In the genomic region with DNA sequence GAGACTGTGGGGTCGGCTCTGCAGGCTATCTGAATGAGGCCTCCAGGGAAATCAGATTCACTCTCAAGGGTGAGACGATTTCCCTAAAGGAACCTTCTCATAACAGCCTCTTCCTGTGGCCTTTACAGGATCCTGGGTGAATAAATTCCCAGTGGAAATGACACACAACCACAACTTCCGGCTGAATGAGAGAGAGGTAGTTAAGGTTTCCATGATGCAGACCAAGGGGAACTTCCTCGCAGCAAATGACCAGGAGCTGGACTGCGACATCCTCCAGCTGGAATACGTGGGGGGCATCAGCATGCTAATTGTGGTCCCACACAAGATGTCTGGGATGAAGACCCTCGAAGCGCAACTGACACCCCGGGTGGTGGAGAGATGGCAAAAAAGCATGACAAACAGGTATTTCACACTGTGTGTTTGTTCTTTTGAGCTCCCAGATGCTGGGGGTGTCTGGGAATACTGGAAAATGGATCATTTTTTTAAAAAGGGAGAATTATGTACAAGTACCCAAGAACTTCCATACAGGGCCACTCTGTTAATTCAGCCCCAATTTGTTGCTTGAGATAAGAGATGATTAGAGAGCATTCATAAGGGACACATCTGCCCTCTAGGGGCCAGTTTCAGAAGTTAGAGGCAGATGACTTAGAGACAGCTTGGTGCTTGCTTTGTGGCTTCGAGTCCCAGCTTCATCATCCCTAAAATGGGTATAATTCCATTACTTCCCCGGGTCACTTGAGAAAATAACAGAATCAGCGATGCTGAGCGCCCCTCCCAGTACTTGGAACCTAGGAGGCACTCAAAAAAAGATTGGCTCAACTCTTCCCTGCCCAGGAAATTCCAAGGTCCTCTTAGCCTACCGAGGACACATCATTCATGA, we compare ENCODE assay signal across 8 cellular contexts. TPM values are rescaled to one million over a fixed set of nuclear protein-coding genes. Genes with fewer than 3 reads are reported as not detected.
DNase-seq lines count a peak whose midpoint lies in the region; ATAC-seq, FAIRE-seq and TF ChIP-seq lines count a peak whose summit lies in the region.

No MANE protein-coding gene starts in this region.

- H3K4me1 ChIP-seq in DOHH2 (ENCODE audit: control insufficient read depth, low read length), result no peaks in the 10 kb centered on the region
- H3K4me1 ChIP-seq in astrocyte (ENCODE audit: insufficient read depth, low read length), result peaks cover 28% of the 10 kb centered on the region

- no peaks in the 10 kb centered on the region for H3K9me3 Mint-ChIP-seq in astrocyte (ENCODE audit: unreplicated experiment)

- no peak overlapping the region for H3K27ac Mint-ChIP-seq in astrocyte (ENCODE audit: unreplicated experiment)

- H3F3A ChIP-seq in DOHH2 (ENCODE audit: control insufficient read depth, insufficient read depth), result no peaks in the 10 kb centered on the region

- H3K79me2 ChIP-seq in DOHH2 (ENCODE audit: control insufficient read depth, low read length) (no peaks in the 10 kb centered on the region), astrocyte (ENCODE audit: insufficient read depth, low read length) (no peaks in the 10 kb centered on the region)

- no peaks in the 10 kb centered on the region for H3K27me3 ChIP-seq in DOHH2 (ENCODE audit: control insufficient read depth, low read length)
- no peaks in the 10 kb centered on the region for H3K27me3 ChIP-seq in astrocyte (ENCODE audit: insufficient read depth, low read length)

- no peaks in the 10 kb centered on the region for H3K27me3 Mint-ChIP-seq in astrocyte (ENCODE audit: low read depth, unreplicated experiment)

- peak; percentile 23 for FAIRE-seq in astrocyte (lab: Jason Lieb, UNC)

- DNase-seq in HT-29 (ENCODE audit: low spot score) (peak; percentile 79), SHP77 treated with DMSO at 0.1 percent for 48 hours (lab: John Stamatoyannopoulos, UW) (peak; percentile 21), astrocyte (ENCODE audit: low read depth) (peak; percentile 52), iPS-NIHi7 (ENCODE audit: extremely low spot score) (peak; percentile 73), occipital lobe (lab: John Stamatoyannopoulos, UW) (no peak)
- peak; percentile 33 for DNase-seq in stimulated activated CD4-positive, alpha-beta T cell treated with anti-CD3 and anti-CD28 coated beads, Interleukin-1b, Interleukin-23, amount 100 ng/mL, for 48 hours

- peak overlapping the region; percentile 1 for H3K9ac ChIP-seq in astrocyte (ENCODE audit: low read length)

- H4K20me1 ChIP-seq in DOHH2 (ENCODE audit: control insufficient read depth, insufficient read depth, low read depth, low read length), result 0 out of 2 replicates have a peak, but pooled peaks cover 3% of the 10 kb centered on the region
- H4K20me1 ChIP-seq in astrocyte (ENCODE audit: insufficient read depth, low read length), result no peaks in the 10 kb centered on the region

- no peak overlapping the region for H3K27ac ChIP-seq in DOHH2 (ENCODE audit: low read depth, low read length)
- peak overlapping the region; percentile 52 for H3K27ac ChIP-seq in astrocyte (ENCODE audit: low read depth, low read length)

- no peak overlapping the region for H3K4me2 ChIP-seq in DOHH2 (ENCODE audit: low read length)
- peak overlapping the region; percentile 52 for H3K4me2 ChIP-seq in astrocyte (ENCODE audit: low read length)

- H3K4me3 ChIP-seq in DOHH2 (ENCODE audit: low read length) (no peak overlapping the region), astrocyte (ENCODE audit: insufficient read depth, low read depth, low read length) (no peak overlapping the region)

- H2AFZ ChIP-seq in astrocyte (ENCODE audit: low read depth, low read length), result no peak overlapping the region

- TF ChIP-seq CTCF in DOHH2 (IDR thresholded peaks at IDR 0.05; ENCODE audit: low read depth, low read length, poor library complexity, severe bottlenecking), result peak; percentile 81
- peak; percentile 85 for TF ChIP-seq CTCF in astrocyte (IDR thresholded peaks at IDR 0.05; ENCODE audit: insufficient read depth, low read depth, low read length)

- ATAC-seq in GM18858 (IDR thresholded peaks at IDR 0.05; ENCODE audit: unreplicated experiment), result no peak

- H3K9me3 ChIP-seq in DOHH2 (ENCODE audit: control insufficient read depth, insufficient read depth, low read length), result no peaks in the 10 kb centered on the region
- H3K9me3 ChIP-seq in astrocyte (ENCODE audit: insufficient read depth, low read depth, low read length), result no peaks in the 10 kb centered on the region

- H3K4me3 Mint-ChIP-seq in astrocyte (ENCODE audit: unreplicated experiment), result no peak overlapping the region

- peaks cover 2% of the 10 kb centered on the region for H3K4me1 Mint-ChIP-seq in astrocyte (ENCODE audit: low read depth, unreplicated experiment)

- peaks cover 30% of the 10 kb centered on the region for H3K36me3 ChIP-seq in DOHH2 (ENCODE audit: control insufficient read depth, low read length)
- H3K36me3 ChIP-seq in astrocyte (ENCODE audit: insufficient read depth, low read length), result peaks cover 10% of the 10 kb centered on the region

- peaks cover 20% of the 10 kb centered on the region for H3K36me3 Mint-ChIP-seq in astrocyte (ENCODE audit: low read depth, unreplicated experiment)

- H3K9me2 ChIP-seq in DOHH2 (replicated peaks; ENCODE audit: control insufficient read depth, low read length), result no peaks in the 10 kb centered on the region

RNA-seq across cellular contexts. Expression of gene SERPIND1, which starts 10.2 kb away (rescaled TPM):
- not detected in 2 replicates for total RNA-seq in HT-29 (2014; rRNA removed; shearing (Covaris generic))
- total RNA-seq in astrocyte (not detected in 2 replicates), occipital lobe (2.7 TPM)
